ENCODE assay signal across 16 cellular contexts in genomic region chr12:124618291-124618902, GRCh38.
"Had no signal": no experiment of that assay in that cellular context is flagged by ENCODE, and none has a peak within 500 bp of the region (broad histone marks: within the 10 kb centered on the region; RNA-seq: fewer than 3 reads in every experiment).

No MANE protein-coding gene starts in this region.

- H3K4me1 Mint-ChIP-seq: activated CD4-positive, alpha-beta T cell treated with anti-CD3 and anti-CD28 coated beads, Interleukin-2, amount 10 ng/mL, durations not matched to agents 24 days and 14 days had no signal

- H3K4me1 ChIP-seq: colonic mucosa, prostate gland had no signal

- H3K27ac Mint-ChIP-seq: activated CD4-positive, alpha-beta T cell treated with anti-CD3 and anti-CD28 coated beads, Interleukin-2, amount 10 ng/mL, durations not matched to agents 24 days and 14 days; activated naive CD4-positive, alpha-beta T cell treated with anti-CD3 and anti-CD28 coated beads, Interleukin-2, amount 50 U/mL, for 72 hours; activated T-cell treated with anti-CD3 and anti-CD28 coated beads, Interleukin-2, amount 50 U/mL, for 72 hours; natural killer cell treated with Interleukin-12 subunit alpha and Interleukin-12 subunit beta and Interleukin-15 and Interleukin-18, amount 100 ng/mL, for 72 hours had no signal

- H3K4me3 Mint-ChIP-seq: activated CD4-positive, alpha-beta T cell treated with anti-CD3 and anti-CD28 coated beads, Interleukin-2, amount 10 ng/mL, durations not matched to agents 24 days and 14 days; activated T-cell treated with anti-CD3 and anti-CD28 coated beads, Interleukin-2, amount 50 U/mL, for 72 hours; natural killer cell treated with Interleukin-12 subunit alpha and Interleukin-12 subunit beta and Interleukin-15 and Interleukin-18, amount 100 ng/mL, for 72 hours had no signal

- H3K36me3 Mint-ChIP-seq: activated naive CD4-positive, alpha-beta T cell treated with anti-CD3 and anti-CD28 coated beads, Interleukin-2, amount 50 U/mL, for 72 hours; natural killer cell treated with Interleukin-12 subunit alpha and Interleukin-12 subunit beta and Interleukin-15 and Interleukin-18, amount 100 ng/mL, for 72 hours had no signal

- H3K9me3 ChIP-seq: colonic mucosa, prostate gland, thoracic aorta had no signal

- H3K27me3 Mint-ChIP-seq: activated CD4-positive, alpha-beta T cell treated with anti-CD3 and anti-CD28 coated beads, Interleukin-2, amount 10 ng/mL, durations not matched to agents 24 days and 14 days had no signal

- H3K27ac ChIP-seq: colonic mucosa, esophagus muscularis mucosa, prostate gland, spleen, thoracic aorta had no signal

- ATAC-seq: activated naive CD4-positive, alpha-beta T cell treated with anti-CD3 and anti-CD28 coated beads, Interleukin-2, amount 50 U/mL, for 72 hours; activated T-cell treated with anti-CD3 and anti-CD28 coated beads, Interleukin-2, amount 50 U/mL, for 72 hours; natural killer cell treated with Interleukin-12 subunit alpha and Interleukin-12 subunit beta and Interleukin-15 and Interleukin-18, amount 100 ng/mL, for 72 hours; sciatic nerve had no signal

- H3K9me3 Mint-ChIP-seq: activated T-cell treated with anti-CD3 and anti-CD28 coated beads, Interleukin-2, amount 50 U/mL, for 72 hours; natural killer cell treated with Interleukin-12 subunit alpha and Interleukin-12 subunit beta and Interleukin-15 and Interleukin-18, amount 100 ng/mL, for 72 hours had no signal

- DNase-seq: activated CD4-positive, alpha-beta T cell treated with anti-CD3 and anti-CD28 coated beads, Interleukin-2, amount 10 ng/mL, durations not matched to agents 24 days and 14 days; activated CD4-positive, CD25-positive, alpha-beta regulatory T cell; activated CD8-positive, alpha-beta memory T cell treated with anti-CD3 and anti-CD28 coated beads, Interleukin-2, amount 50 U/mL, for 48 hours; activated gamma-delta T cell; activated T-cell treated with anti-CD3 and anti-CD28 coated beads, Interleukin-2, amount 50 U/mL, for 72 hours; central memory CD4-positive, alpha-beta T cell; colonic mucosa; kidney glomerular epithelial cell; mesendoderm; spleen had no signal

- H3K4me3 ChIP-seq: colonic mucosa, esophagus muscularis mucosa, prostate gland, spleen, thoracic aorta had no signal

- H3K36me3 ChIP-seq: colonic mucosa, esophagus muscularis mucosa, prostate gland, spleen, thoracic aorta had no signal

- H3K27me3 ChIP-seq: colonic mucosa had no signal
